In the genomic region with DNA sequence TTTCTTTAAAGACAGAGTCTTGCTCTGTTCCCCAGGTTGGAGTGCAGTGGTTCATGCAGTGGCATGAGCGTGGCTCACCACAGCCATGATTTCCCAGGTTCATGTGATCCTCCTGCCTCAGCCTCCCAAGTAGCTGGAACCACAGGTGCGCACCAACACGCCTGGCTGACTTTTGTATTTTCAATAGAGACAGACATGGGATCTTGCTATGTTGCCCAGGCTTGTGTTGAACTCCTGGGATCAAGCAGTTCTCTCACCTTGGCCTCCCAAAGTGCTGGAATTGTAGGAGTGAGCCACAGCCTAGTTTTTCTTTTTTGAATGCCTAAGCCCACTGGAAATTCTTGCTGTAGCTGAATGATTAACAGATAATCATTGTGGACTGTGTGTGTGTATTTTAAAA, we compare ENCODE assay signal across 35 cellular contexts.
"Had no signal": no experiment of that assay in that cellular context is flagged by ENCODE, and none has a peak within 500 bp of the region (broad histone marks: within the 10 kb centered on the region; RNA-seq: fewer than 3 reads in every experiment).

No MANE protein-coding gene starts in this region.

- H3K27me3 ChIP-seq: MG63 had no signal

- H3K27ac ChIP-seq: KMS-11 had no signal

- H3K4me3 ChIP-seq: MG63 had no signal

- H3K9me3 ChIP-seq: MG63 had no signal

- H3K36me3 ChIP-seq: MG63 had no signal

- H3K9ac ChIP-seq: KMS-11 had no signal

- DNase-seq: Karpas-422, Kasumi-1, MG63, MM.1S, MV-4-11, NCI-H1048, NCI-H1092, NCI-H1092 treated with DMSO at 0.1 percent for 48 hours, NCI-H1105, NCI-H1105 treated with DMSO at 0.1 percent for 48 hours, NCI-H1417, NCI-H1417 treated with DMSO at 0.1 percent for 48 hours, NCI-H1436, NCI-H1436 treated with DMSO at 0.1 percent for 48 hours, NCI-H146, NCI-H1694, NCI-H1694 treated with DMSO at 0.1 percent for 48 hours, NCI-H187, NCI-H187 treated with DMSO at 0.1 percent for 48 hours, NCI-H1930, NCI-H2029, NCI-H2029 treated with DMSO at 0.1 percent for 48 hours, NCI-H2081, NCI-H2081 treated with DMSO at 0.1 percent for 48 hours, NCI-H2107, NCI-H2171, NCI-H2171 treated with DMSO at 0.1 percent for 48 hours, NCI-H2227 treated with DMSO at 0.1 percent for 48 hours, NCI-H226, NCI-H345, NCI-H446, NCI-H446 treated with DMSO at 0.1 percent for 48 hours, NCI-H510A, NCI-H510A treated with DMSO at 0.1 percent for 48 hours had no signal

- H3K4me2 ChIP-seq: KMS-11 had no signal
